Comparison of ENCODE assay signal across 11 cellular contexts in genomic region chr18:57544958-57545661, GRCh38. TPM values are rescaled to one million over a fixed set of nuclear protein-coding genes. Genes with fewer than 3 reads are reported as not detected.
DNase-seq lines count a peak whose midpoint lies in the region; ATAC-seq and TF ChIP-seq lines count a peak whose summit lies in the region.
"Had no signal": no experiment of that assay in that cellular context is flagged by ENCODE, and none has a peak within 500 bp of the region (broad histone marks: within the 10 kb centered on the region; RNA-seq: fewer than 3 reads in every experiment).

No MANE protein-coding gene starts in this region.

- no peak overlapping the region for H2AFZ ChIP-seq in neural progenitor cell (replicated peaks)
- H2AFZ ChIP-seq in Karpas-422 (ENCODE audit: low read length): no peak overlapping the region

- intact Hi-C loops in CD4-positive, alpha-beta T cell (cut with DNase I, micrococcal nuclease): no loop called here

- no peaks in the 10 kb centered on the region for H3K79me2 ChIP-seq in neural progenitor cell (ENCODE audit: low read depth)
- no peaks in the 10 kb centered on the region for H3K79me2 ChIP-seq in Karpas-422 (ENCODE audit: low read length)

- H3K36me3 ChIP-seq in neural progenitor cell: no peaks in the 10 kb centered on the region
- H3K36me3 ChIP-seq in Karpas-422 (ENCODE audit: insufficient read depth, low read length): no peaks in the 10 kb centered on the region
- H3K36me3 ChIP-seq: breast epithelium had no signal

- peaks cover 12% of the 10 kb centered on the region for H3K4me1 Mint-ChIP-seq in stimulated activated memory B cell treated with anti-CD40 and anti-IgM and Interleukin-4, amounts not matched to agents 10 μg/mL and 1 μg/mL and 100 μg/mL, for 72 hours
- H3K4me1 Mint-ChIP-seq in CD4-positive, alpha-beta T cell (ENCODE audit: low read depth): peaks cover 7% of the 10 kb centered on the region
- H3K4me1 Mint-ChIP-seq in neural progenitor cell: no peaks in the 10 kb centered on the region

- TF ChIP-seq CTCF in CD4-positive, alpha-beta T cell (IDR thresholded peaks at IDR 0.05): no peak
- TF ChIP-seq CTCF in neural progenitor cell (IDR thresholded peaks at IDR 0.05): no peak

- POLR2A ChIA-PET in CD4-positive, alpha-beta T cell (lab: Charles Lee): no interaction called here

- no peaks in the 10 kb centered on the region for H3K9me3 Mint-ChIP-seq in stimulated activated memory B cell treated with anti-CD40 and anti-IgM and Interleukin-4, amounts not matched to agents 10 μg/mL and 1 μg/mL and 100 μg/mL, for 72 hours
- H3K9me3 Mint-ChIP-seq in CD4-positive, alpha-beta T cell: no peaks in the 10 kb centered on the region
- no peaks in the 10 kb centered on the region for H3K9me3 Mint-ChIP-seq in neural progenitor cell

- peaks cover 9% of the 10 kb centered on the region for H3K36me3 Mint-ChIP-seq in stimulated activated memory B cell treated with anti-CD40 and anti-IgM and Interleukin-4, amounts not matched to agents 10 μg/mL and 1 μg/mL and 100 μg/mL, for 72 hours
- H3K36me3 Mint-ChIP-seq in CD4-positive, alpha-beta T cell (ENCODE audit: low read depth): peaks cover 8% of the 10 kb centered on the region
- no peaks in the 10 kb centered on the region for H3K36me3 Mint-ChIP-seq in neural progenitor cell

- H3K27me3 ChIP-seq in CD4-positive, alpha-beta T cell (ENCODE audit: control insufficient read depth, insufficient read depth, low read length): no peaks in the 10 kb centered on the region
- H3K27me3 ChIP-seq in neural progenitor cell (no peaks in the 10 kb centered on the region), Karpas-422 (ENCODE audit: low read length) (no peaks in the 10 kb centered on the region)
- H3K27me3 ChIP-seq: breast epithelium had no signal

- H3K9me3 ChIP-seq in CD4-positive, alpha-beta T cell (ENCODE audit: control insufficient read depth, low read length): no peaks in the 10 kb centered on the region
- H3K9me3 ChIP-seq in neural progenitor cell (ENCODE audit: low read depth): no peaks in the 10 kb centered on the region
- no peaks in the 10 kb centered on the region for H3K9me3 ChIP-seq in Karpas-422 (ENCODE audit: low read length)
- H3K9me3 ChIP-seq: breast epithelium had no signal

- H3K27me3 Mint-ChIP-seq in stimulated activated memory B cell treated with anti-CD40 and anti-IgM and Interleukin-4, amounts not matched to agents 10 μg/mL and 1 μg/mL and 100 μg/mL, for 72 hours: no peaks in the 10 kb centered on the region
- H3K27me3 Mint-ChIP-seq in CD4-positive, alpha-beta T cell: no peaks in the 10 kb centered on the region
- peaks cover 4% of the 10 kb centered on the region for H3K27me3 Mint-ChIP-seq in neural progenitor cell (ENCODE audit: insufficient read depth, low read depth)

- DNase-seq in KBM-7: peak; percentile 40
- DNase-seq in CD4-positive, alpha-beta T cell: no peak
- DNase-seq in neural progenitor cell (ENCODE audit: low spot score): no peak
- DNase-seq in Karpas-422: no peak
- DNase-seq in cerebellar cortex (ENCODE audit: low spot score): no peak
- DNase-seq: activated CD8-positive, alpha-beta memory T cell treated with anti-CD3 and anti-CD28 coated beads, Interleukin-2, amount 50 U/mL, for 4 hours; NCI-H2081 had no signal

- no peak overlapping the region for H3K4me2 ChIP-seq in neural progenitor cell
- H3K4me2 ChIP-seq in Karpas-422 (ENCODE audit: low read depth, low read length, poor library complexity, severe bottlenecking): no peak overlapping the region

- in situ Hi-C loops in KBM-7 (cut with MboI; ENCODE audit: low pct_unique_long_range_greater_than_20kb, low sequenced_read_pairs): no loop called here

- ATAC-seq in GM19328 (IDR thresholded peaks at IDR 0.05; ENCODE audit: unreplicated experiment) (peak; percentile 80), HG02852 (IDR thresholded peaks at IDR 0.05; ENCODE audit: unreplicated experiment) (peak; percentile 96)
- ATAC-seq in stimulated activated memory B cell treated with anti-CD40 and anti-IgM and Interleukin-4, amounts not matched to agents 10 μg/mL and 1 μg/mL and 100 μg/mL, for 72 hours: peak; percentile 69
- ATAC-seq in CD4-positive, alpha-beta T cell (ENCODE audit: poor library complexity): no peak

- no peak overlapping the region for H3K4me3 ChIP-seq in neural progenitor cell
- H3K4me3 ChIP-seq in Karpas-422 (ENCODE audit: low read length): no peak overlapping the region
- H3K4me3 ChIP-seq: breast epithelium had no signal

- no peaks in the 10 kb centered on the region for H3F3A ChIP-seq in neural progenitor cell (ENCODE audit: low read depth)

- CTCF ChIA-PET in CD4-positive, alpha-beta T cell (lab: Charles Lee): no interaction called here

- H4K20me1 ChIP-seq in neural progenitor cell (ENCODE audit: low read depth) (no peaks in the 10 kb centered on the region), Karpas-422 (ENCODE audit: insufficient read depth, low read depth, low read length) (no peaks in the 10 kb centered on the region)

- H3K4me1 ChIP-seq in neural progenitor cell: no peaks in the 10 kb centered on the region
- H3K4me1 ChIP-seq in Karpas-422 (ENCODE audit: low read length): peaks cover 5% of the 10 kb centered on the region; the same call in 1 of the 2 replicates
- H3K4me1 ChIP-seq: breast epithelium had no signal

- no peaks in the 10 kb centered on the region for H3K9me2 ChIP-seq in Karpas-422 (replicated peaks; ENCODE audit: insufficient read depth, low read length)

- H3K27ac Mint-ChIP-seq in stimulated activated memory B cell treated with anti-CD40 and anti-IgM and Interleukin-4, amounts not matched to agents 10 μg/mL and 1 μg/mL and 100 μg/mL, for 72 hours: no peak overlapping the region
- no peak overlapping the region for H3K27ac Mint-ChIP-seq in CD4-positive, alpha-beta T cell
- no peak overlapping the region for H3K27ac Mint-ChIP-seq in neural progenitor cell

- H3K9ac ChIP-seq in neural progenitor cell (no peak overlapping the region), Karpas-422 (ENCODE audit: low read length) (no peak overlapping the region)

- H3K27ac ChIP-seq in CD4-positive, alpha-beta T cell (ENCODE audit: low read depth, low read length): no peak overlapping the region
- H3K27ac ChIP-seq in neural progenitor cell: no peak overlapping the region
- no peak overlapping the region for H3K27ac ChIP-seq in Karpas-422 (ENCODE audit: low read length)
- H3K27ac ChIP-seq: breast epithelium had no signal

- no peak overlapping the region for H3K4me3 Mint-ChIP-seq in stimulated activated memory B cell treated with anti-CD40 and anti-IgM and Interleukin-4, amounts not matched to agents 10 μg/mL and 1 μg/mL and 100 μg/mL, for 72 hours
- H3K4me3 Mint-ChIP-seq in CD4-positive, alpha-beta T cell: no peak overlapping the region
- no peak overlapping the region for H3K4me3 Mint-ChIP-seq in neural progenitor cell

RNA-seq across cellular contexts. Expression of gene FECH, which starts 41.4 kb away (rescaled TPM):
- 1 to 10 TPM; 7.5 to 8.1 TPM for total RNA-seq in CD4-positive, alpha-beta T cell
- 10.9 and 16.4 TPM in 2 replicates for total RNA-seq in neural progenitor cell (ENCODE audit: low replicate concordance)
- total RNA-seq in Karpas-422 (2014; rRNA removed; shearing (Covaris generic); ENCODE audit: low replicate concordance): 18.8 and 30.4 TPM in 2 replicates
